In genomic region chr20:51941503-51941902, GRCh38 we compare ENCODE assay signal across 20 cellular contexts.
DNase-seq lines count a peak whose midpoint lies in the region; ATAC-seq, FAIRE-seq and TF ChIP-seq lines count a peak whose summit lies in the region.
"Had no signal": no experiment of that assay in that cellular context is flagged by ENCODE, and none has a peak within 500 bp of the region (broad histone marks: within the 10 kb centered on the region; RNA-seq: fewer than 3 reads in every experiment).

No MANE protein-coding gene starts in this region.

- no peak overlapping the region for H3K9ac ChIP-seq in H1 (replicated peaks in 1 of 4; ENCODE audit: extremely low read depth in 1 of 4, low read depth in 3 of 4, low read length in 3 of 4)
- no peak overlapping the region for H3K9ac ChIP-seq in smooth muscle cell (ENCODE audit: low read depth)
- H3K9ac ChIP-seq: BLaER1 treated with 17β-estradiol and CSF1 and Interleukin-3, amounts not matched to agents 10 nM and 100 nM had no signal

- H3K36me3 Mint-ChIP-seq in nephron progenitor cell (ENCODE audit: low read depth): peaks cover 4% of the 10 kb centered on the region
- H3K36me3 Mint-ChIP-seq in activated T-helper 2 cell treated with anti-CD3 and anti-CD28 coated beads, Interferon-gamma antibody, Interleukin-2, Interleukin-4, amounts not matched to agents 10 μg/mL and 5 μg/mL and 100 μg/mL, durations not matched to agents 14 hours and 24 hours and 36 hours (ENCODE audit: low read depth): no peaks in the 10 kb centered on the region
- H3K36me3 Mint-ChIP-seq: CD8-positive, alpha-beta T cell had no signal

- no peak for FAIRE-seq in H1 (lab: Jason Lieb, UNC)
- FAIRE-seq: GM12878 had no signal

- in situ Hi-C loops in SK-MEL-5 (cut with HindIII; ENCODE audit: low pct_unique_long_range_greater_than_20kb, low sequenced_read_pairs): no loop called here

- no peaks in the 10 kb centered on the region for H3K27me3 Mint-ChIP-seq in nephron progenitor cell (ENCODE audit: low read depth, poor library complexity)
- H3K27me3 Mint-ChIP-seq in activated T-helper 2 cell treated with anti-CD3 and anti-CD28 coated beads, Interferon-gamma antibody, Interleukin-2, Interleukin-4, amounts not matched to agents 10 μg/mL and 5 μg/mL and 100 μg/mL, durations not matched to agents 14 hours and 24 hours and 36 hours (ENCODE audit: low read depth): peaks cover 5% of the 10 kb centered on the region

- CTCF ChIA-PET in H1 (lab: Charles Lee; ENCODE audit: partially characterized antibody): interaction anchor here (0.6 to 1.2 kb wide), 2 partner anchors 12 to 292 kb away, joined by 3 to 5 read pairs; no protein-coding TSS in a partner anchor

- H3K4me1 ChIP-seq in H1 (replicated peaks in 1 of 4; ENCODE audit: control insufficient read depth in 3 of 4, insufficient read depth in 4 of 4, low read length in 3 of 4) (no peaks in the 10 kb centered on the region), smooth muscle cell (ENCODE audit: low read depth) (peaks cover 9% of the 10 kb centered on the region)

- H4K8ac ChIP-seq in H1 (ENCODE audit: extremely low read depth, insufficient read depth, low read length): peak overlapping the region; percentile 79; the same call in 1 of the 2 replicates

- H3K9me3 ChIP-seq in H1 (ENCODE audit: insufficient read depth in 2 of 2, low read depth in 1 of 2, low read length in 1 of 2): no peaks in the 10 kb centered on the region
- no peaks in the 10 kb centered on the region for H3K9me3 ChIP-seq in smooth muscle cell (replicated peaks; ENCODE audit: low read depth)

- peak overlapping the region; percentile 83 for H3K27ac Mint-ChIP-seq in nephron progenitor cell
- no peak overlapping the region for H3K27ac Mint-ChIP-seq in activated T-helper 2 cell treated with anti-CD3 and anti-CD28 coated beads, Interferon-gamma antibody, Interleukin-2, Interleukin-4, amounts not matched to agents 10 μg/mL and 5 μg/mL and 100 μg/mL, durations not matched to agents 14 hours and 24 hours and 36 hours
- H3K27ac Mint-ChIP-seq: B cell; CD8-positive, alpha-beta T cell; GM23338; HFFc6 had no signal

- POLR2A ChIA-PET in H1 (lab: Charles Lee; ENCODE audit: partially characterized antibody): no interaction called here

- H3K27me3 ChIP-seq in H1 (replicated peaks in 1 of 4; ENCODE audit: control insufficient read depth in 3 of 4, extremely low read depth in 1 of 4, insufficient read depth in 3 of 4, low read length in 3 of 4) (no peaks in the 10 kb centered on the region), smooth muscle cell (ENCODE audit: low read depth) (no peaks in the 10 kb centered on the region)
- H3K27me3 ChIP-seq: BLaER1 treated with 17β-estradiol and CSF1 and Interleukin-3, amounts not matched to agents 10 nM and 100 nM had no signal

- H3K23me2 ChIP-seq in H1 (ENCODE audit: low read depth, low read length): no peaks in the 10 kb centered on the region

- H3K79me2 ChIP-seq in H1 (ENCODE audit: control insufficient read depth in 1 of 2, insufficient read depth in 2 of 2, low read length in 2 of 2): no peaks in the 10 kb centered on the region
- H3K79me2 ChIP-seq in smooth muscle cell (ENCODE audit: low read depth): no peaks in the 10 kb centered on the region

- H2AK5ac ChIP-seq in H1 (ENCODE audit: low read depth, low read length): no peak overlapping the region

- H3K79me1 ChIP-seq in H1 (ENCODE audit: low read depth, low read length): no peaks in the 10 kb centered on the region

- no peak overlapping the region for H3K23ac ChIP-seq in H1 (ENCODE audit: insufficient read length)

- peaks cover 13% of the 10 kb centered on the region for H3K4me1 Mint-ChIP-seq in nephron progenitor cell
- no peaks in the 10 kb centered on the region for H3K4me1 Mint-ChIP-seq in activated T-helper 2 cell treated with anti-CD3 and anti-CD28 coated beads, Interferon-gamma antibody, Interleukin-2, Interleukin-4, amounts not matched to agents 10 μg/mL and 5 μg/mL and 100 μg/mL, durations not matched to agents 14 hours and 24 hours and 36 hours (ENCODE audit: low read depth)
- H3K4me1 Mint-ChIP-seq: B cell, GM23338 had no signal

- H3K4me3 ChIP-seq in H1 (ENCODE audit: extremely low read depth in 1 of 4, insufficient read depth in 2 of 4, low read depth in 3 of 4, low read length in 4 of 4): no peak overlapping the region
- H3K4me3 ChIP-seq in smooth muscle cell: no peak overlapping the region
- H3K4me3 ChIP-seq: BLaER1 treated with 17β-estradiol and CSF1 and Interleukin-3, amounts not matched to agents 10 nM and 100 nM; GM12878; GM23338 had no signal

- no peak for TF ChIP-seq EP300 in H1 (IDR thresholded peaks at IDR 0.05; ENCODE audit: borderline replicate concordance in 1 of 2, low read depth in 2 of 2, low read length in 2 of 2)

- no peak overlapping the region for H3K4ac ChIP-seq in H1 (replicated peaks; ENCODE audit: insufficient read length, low read depth, low read length)

- no peak overlapping the region for H3K56ac ChIP-seq in H1 (replicated peaks; ENCODE audit: insufficient read length, low read depth, low read length)

- H2BK120ac ChIP-seq in H1 (replicated peaks; ENCODE audit: low read depth, low read length): no peak overlapping the region

- H3K4me3 Mint-ChIP-seq in nephron progenitor cell: no peak overlapping the region
- no peak overlapping the region for H3K4me3 Mint-ChIP-seq in activated T-helper 2 cell treated with anti-CD3 and anti-CD28 coated beads, Interferon-gamma antibody, Interleukin-2, Interleukin-4, amounts not matched to agents 10 μg/mL and 5 μg/mL and 100 μg/mL, durations not matched to agents 14 hours and 24 hours and 36 hours (ENCODE audit: low read depth)
- H3K4me3 Mint-ChIP-seq: B cell; CD8-positive, alpha-beta T cell; GM23338; HFFc6 had no signal

- H4K20me1 ChIP-seq in H1 (replicated peaks in 1 of 2; ENCODE audit: control insufficient read depth in 1 of 2, insufficient read depth in 2 of 2, low read length in 2 of 2) (no peaks in the 10 kb centered on the region), smooth muscle cell (ENCODE audit: low read depth) (no peaks in the 10 kb centered on the region)
- H4K20me1 ChIP-seq: BLaER1 treated with 17β-estradiol and CSF1 and Interleukin-3, amounts not matched to agents 10 nM and 100 nM had no signal

- DNase-seq in SK-MEL-5 (ENCODE audit: low read depth, low spot score): peak; percentile 43
- no peak for DNase-seq in H1 (ENCODE audit: low read depth in 1 of 2, low spot score in 2 of 2)
- no peak for DNase-seq in nephron progenitor cell
- DNase-seq in NCI-H187 treated with DMSO at 0.1 percent for 48 hours (lab: John Stamatoyannopoulos, UW): no peak
- no peak for DNase-seq in smooth muscle cell (lab: John Stamatoyannopoulos, UW; ENCODE audit: unreplicated experiment)
- DNase-seq in activated T-helper 2 cell treated with anti-CD3 and anti-CD28 coated beads, Interferon-gamma antibody, Interleukin-2, Interleukin-4, amounts not matched to agents 10 μg/mL and 5 μg/mL and 100 μg/mL, durations not matched to agents 14 hours and 24 hours and 36 hours (ENCODE audit: low spot score): no peak
- DNase-seq: Calu3; CD8-positive, alpha-beta T cell; DMS53; DND-41; EL; H7; HFFc6 had no signal

- peaks cover 20% of the 10 kb centered on the region for H3K9me3 Mint-ChIP-seq in nephron progenitor cell
- H3K9me3 Mint-ChIP-seq in activated T-helper 2 cell treated with anti-CD3 and anti-CD28 coated beads, Interferon-gamma antibody, Interleukin-2, Interleukin-4, amounts not matched to agents 10 μg/mL and 5 μg/mL and 100 μg/mL, durations not matched to agents 14 hours and 24 hours and 36 hours: no peaks in the 10 kb centered on the region
- H3K9me3 Mint-ChIP-seq: CD8-positive, alpha-beta T cell; GM23338; HFFc6 had no signal

- no peak for TF ChIP-seq POLR2A in H1 (IDR thresholded peaks at IDR 0.05; ENCODE audit: control extremely low read depth in 1 of 2, low read depth in 2 of 2, low read length in 2 of 2)

- H3K4me2 ChIP-seq in H1 (ENCODE audit: insufficient read depth in 1 of 2, low read depth in 2 of 2, low read length in 2 of 2) (no peak overlapping the region), smooth muscle cell (no peak overlapping the region)
- H3K4me2 ChIP-seq: BLaER1 treated with 17β-estradiol and CSF1 and Interleukin-3, amounts not matched to agents 10 nM and 100 nM; GM23338 had no signal

- 92% methylated on average over 6 of the region's 6 CpGs; no CpG with 5 or more reads in 1 of the 2 experiments for WGBS in H1 (ENCODE audit: extremely low coverage in 1 of 2, insufficient coverage in 1 of 2, insufficient read length in 1 of 2, insufficient replicate concordance in 2 of 2, low coverage in 1 of 2, low lambda C conversion rate in 2 of 2, missing lambda C conversion rate in 1 of 2), 2 experiments
- WGBS in smooth muscle cell (ENCODE audit: low lambda C conversion rate): 89% methylated on average over 6 of the region's 6 CpGs

- H3K18ac ChIP-seq in H1 (ENCODE audit: extremely low read depth, low read length): no peak overlapping the region

- H2BK5ac ChIP-seq in H1 (ENCODE audit: low read depth, low read length): no peak overlapping the region

- no peak overlapping the region for H2BK12ac ChIP-seq in H1 (ENCODE audit: low read depth, low read length)

- H4K5ac ChIP-seq in H1 (ENCODE audit: insufficient read length, low read depth, low read length): no peak overlapping the region

- H2BK20ac ChIP-seq in H1 (ENCODE audit: low read length): no peak overlapping the region

- no peak overlapping the region for H2BK15ac ChIP-seq in H1 (ENCODE audit: low read length)

- no peak for ATAC-seq in esophagus mucosa
- ATAC-seq: CD8-positive, alpha-beta T cell; GM12878; GM23338; HCT116 had no signal

- intact Hi-C loops in activated T-helper 2 cell treated with anti-CD3 and anti-CD28 coated beads, Interferon-gamma antibody, Interleukin-2, Interleukin-4, amounts not matched to agents 10 μg/mL and 5 μg/mL and 100 μg/mL, durations not matched to agents 14 hours and 24 hours and 36 hours (cut with micrococcal nuclease): no loop called here

- no peak overlapping the region for H3K27ac ChIP-seq in H1 (ENCODE audit: low read depth, low read length)
- no peak overlapping the region for H3K27ac ChIP-seq in smooth muscle cell (ENCODE audit: low read depth)
- H3K27ac ChIP-seq: BLaER1 treated with 17β-estradiol and CSF1 and Interleukin-3, amounts not matched to agents 10 nM and 100 nM; HL-60 had no signal

- no peak overlapping the region for H4K91ac ChIP-seq in H1 (replicated peaks; ENCODE audit: insufficient read length, low read length)

- H3F3A ChIP-seq in smooth muscle cell (ENCODE audit: low read depth): no peaks in the 10 kb centered on the region

- TF ChIP-seq RAD21 in H1 (IDR thresholded peaks at IDR 0.05 in 1 of 2, conservative IDR thresholded peaks at IDR 0.05 in 1 of 2; ENCODE audit: low read depth in 2 of 2, low read length in 2 of 2): no peak

- H3K14ac ChIP-seq in H1 (ENCODE audit: insufficient read length): no peak overlapping the region

- H3K36me3 ChIP-seq in H1 (ENCODE audit: control insufficient read depth in 2 of 4, insufficient read depth in 4 of 4, low read length in 3 of 4) (no peaks in the 10 kb centered on the region), smooth muscle cell (ENCODE audit: low read depth) (no peaks in the 10 kb centered on the region)
- H3K36me3 ChIP-seq: BLaER1 treated with 17β-estradiol and CSF1 and Interleukin-3, amounts not matched to agents 10 nM and 100 nM had no signal

- TF ChIP-seq CTCF in H1 (IDR thresholded peaks at IDR 0.05; ENCODE audit: control extremely low read depth in 1 of 3, insufficient read depth in 1 of 3, low read depth in 1 of 3, low read length in 3 of 3): no peak
- no peak for TF ChIP-seq CTCF in nephron progenitor cell (IDR thresholded peaks at IDR 0.05)
- TF ChIP-seq CTCF in smooth muscle cell (IDR thresholded peaks at IDR 0.05; ENCODE audit: borderline replicate concordance, insufficient read depth, poor library complexity, severe bottlenecking): no peak

- no peak overlapping the region for H2AFZ ChIP-seq in H1 (ENCODE audit: low read length)
- H2AFZ ChIP-seq in smooth muscle cell (ENCODE audit: low read depth): no peak overlapping the region
- H2AFZ ChIP-seq: GM23338 had no signal
